Comparison of ENCODE assay signal across 7 cellular contexts in genomic region chr9:15306068-15306756, GRCh38. TPM values are rescaled to one million over a fixed set of nuclear protein-coding genes. Genes with fewer than 3 reads are reported as not detected.
DNase-seq lines count a peak whose midpoint lies in the region; ATAC-seq and TF ChIP-seq lines count a peak whose summit lies in the region.

No MANE protein-coding gene starts in this region.

- peak; percentile 11 for ATAC-seq in GM18498 (IDR thresholded peaks at IDR 0.05; ENCODE audit: unreplicated experiment)
- peak; percentile 75 for ATAC-seq in gastrocnemius medialis

- no peaks in the 10 kb centered on the region for H3K36me3 ChIP-seq in SJSA1
- H3K36me3 ChIP-seq in gastrocnemius medialis: no peaks in the 10 kb centered on the region

- H3K27ac Mint-ChIP-seq in IgD-negative memory B cell: peak overlapping the region; percentile 77 to 83 (median 78)

- H3K27me3 Mint-ChIP-seq in IgD-negative memory B cell: no peaks in the 10 kb centered on the region

- H3K9me3 Mint-ChIP-seq in IgD-negative memory B cell: no peaks in the 10 kb centered on the region

- H3K9me3 ChIP-seq in SJSA1 (replicated peaks) (no peaks in the 10 kb centered on the region), iPS-18c (ENCODE audit: control insufficient read depth, insufficient read depth, low read length) (no peaks in the 10 kb centered on the region), gastrocnemius medialis (no peaks in the 10 kb centered on the region)

- no peaks in the 10 kb centered on the region for H3K36me3 Mint-ChIP-seq in IgD-negative memory B cell

- H3K4me3 ChIP-seq in SJSA1 (peak overlapping the region; percentile 59), iPS-18c (ENCODE audit: insufficient read depth, low read depth, low read length) (peak overlapping the region; percentile 88), gastrocnemius medialis (peak overlapping the region; percentile 83 to 97 (median 90))

- H3K4me1 Mint-ChIP-seq in IgD-negative memory B cell: peaks cover 18 to 22% (median 22%) of the 10 kb centered on the region in 3 donors

- intact Hi-C loops in gastrocnemius medialis (cut with DNase I; ENCODE audit: low total_unique reads): loop anchor here (2.0 to 10.0 kb wide), 6 partner anchors 29 to 1829 kb away; partner anchors contain the start of genes CCDC171, CNTLN, PSIP1 and SNAPC3

- TF ChIP-seq POLR2A in gastrocnemius medialis (IDR thresholded peaks at IDR 0.05): no peak

- in situ Hi-C loops in gastrocnemius medialis (cut with MboI; ENCODE audit: low sequenced_read_pairs in 4 of 4): loop anchor here in 1 of 4 donors (10.0 kb wide), 1 partner anchor 109 kb away; no protein-coding TSS in a partner anchor

- H3K27me3 ChIP-seq in SJSA1 (replicated peaks) (no peaks in the 10 kb centered on the region), gastrocnemius medialis (no peaks in the 10 kb centered on the region)

- DNase-seq in SJSA1 (ENCODE audit: low read depth in 1 of 2, low spot score in 2 of 2) (peak; percentile 20 to 36), astrocyte of the hippocampus (ENCODE audit: low read depth, low spot score) (peak; percentile 75), gastrocnemius medialis (peak; percentile 69 to 79), pons (ENCODE audit: low spot score) (no peak)

- peaks cover 15% of the 10 kb centered on the region for H3K4me1 ChIP-seq in SJSA1 (replicated peaks)
- H3K4me1 ChIP-seq in gastrocnemius medialis: peaks cover 11 to 13% of the 10 kb centered on the region in 2 donors

- TF ChIP-seq CTCF in gastrocnemius medialis (IDR thresholded peaks at IDR 0.05 in 4 of 5, conservative IDR thresholded peaks at IDR 0.05 in 1 of 5): no peak

- H3K27ac ChIP-seq in SJSA1 (no peak overlapping the region), gastrocnemius medialis (peak overlapping the region; percentile 80 to 92 (median 89))

- H3K4me3 Mint-ChIP-seq in IgD-negative memory B cell: peak overlapping the region; percentile 87 to 98 (median 96)

RNA-seq across cellular contexts. Expression of gene TTC39B, which starts 0.8 kb away (rescaled TPM):
- polyA plus RNA-seq in IgD-negative memory B cell: 0.36 TPM
- 2.7 and 5.9 TPM in 2 replicates for total RNA-seq in SJSA1 (2014; rRNA removed; shearing (Covaris generic))
- total RNA-seq in gastrocnemius medialis: 1 to 10 TPM; 1.8 to 6.9 (median 3.8) TPM
